ENCODE assay signal across 23 cellular contexts in genomic region chr7:108382932-108383331, GRCh38.
"Had no signal": no experiment of that assay in that cellular context is flagged by ENCODE, and none has a peak within 500 bp of the region (broad histone marks: within the 10 kb centered on the region; RNA-seq: fewer than 3 reads in every experiment).

No MANE protein-coding gene starts in this region.

- DNase-seq: activated CD4-positive, alpha-beta memory T cell treated with anti-CD3 and anti-CD28 coated beads, Interleukin-2, amount 10 ng/mL, durations not matched to agents 7 days and 5 days; activated CD4-positive, alpha-beta T cell treated with anti-CD3 and anti-CD28 coated beads for 48 hours; activated CD8-positive, alpha-beta memory T cell treated with anti-CD3 and anti-CD28 coated beads, Interleukin-2, amount 50 U/mL, for 48 hours; activated gamma-delta T cell treated with Interleukin-2 at 50 U/mL for 16 hours; activated naive CD4-positive, alpha-beta T cell treated with anti-CD3 and anti-CD28 coated beads, Interleukin-2, amount 50 U/mL, for 16 hours; activated naive CD8-positive, alpha-beta T cell treated with anti-CD3 and anti-CD28 coated beads, Interleukin-2, amount 50 U/mL, for 24 hours; activated T-cell treated with anti-CD3 and anti-CD28 coated beads, Interleukin-2, amount 50 U/mL, for 24 hours; brain microvascular endothelial cell; cortex of kidney; endodermal cell; esophagus squamous epithelium; kidney glomerular epithelial cell; left lung; lower lobe of right lung; mesenchymal stem cell; natural killer cell; right cardiac atrium; spleen; stimulated activated naive CD4-positive, alpha-beta T cell; testis; transverse colon; WERI-Rb-1 had no signal

- H3K4me1 Mint-ChIP-seq: activated CD4-positive, alpha-beta memory T cell treated with anti-CD3 and anti-CD28 coated beads, Interleukin-2, amount 10 ng/mL, durations not matched to agents 7 days and 5 days; natural killer cell had no signal

- H3K36me3 Mint-ChIP-seq: natural killer cell had no signal

- H3K27me3 ChIP-seq: brain microvascular endothelial cell, esophagus squamous epithelium, spleen, testis, transverse colon had no signal

- H3K27ac ChIP-seq: brain microvascular endothelial cell, esophagus squamous epithelium, left lung, lower lobe of right lung, spleen, testis, transverse colon, WERI-Rb-1 had no signal

- H3K9me3 ChIP-seq: esophagus squamous epithelium, left lung, lower lobe of right lung, spleen, testis, transverse colon had no signal

- H3K4me3 ChIP-seq: esophagus squamous epithelium, left lung, lower lobe of right lung, spleen, testis, transverse colon had no signal

- H3K36me3 ChIP-seq: brain microvascular endothelial cell, esophagus squamous epithelium, left lung, lower lobe of right lung, spleen, transverse colon, WERI-Rb-1 had no signal

- H3K27ac Mint-ChIP-seq: activated CD4-positive, alpha-beta memory T cell treated with anti-CD3 and anti-CD28 coated beads, Interleukin-2, amount 10 ng/mL, durations not matched to agents 7 days and 5 days; activated naive CD8-positive, alpha-beta T cell treated with anti-CD3 and anti-CD28 coated beads, Interleukin-2, amount 50 U/mL, for 24 hours; activated T-cell treated with anti-CD3 and anti-CD28 coated beads, Interleukin-2, amount 50 U/mL, for 24 hours; endodermal cell; natural killer cell had no signal

- H3K27me3 Mint-ChIP-seq: activated naive CD8-positive, alpha-beta T cell treated with anti-CD3 and anti-CD28 coated beads, Interleukin-2, amount 50 U/mL, for 24 hours; activated T-cell treated with anti-CD3 and anti-CD28 coated beads, Interleukin-2, amount 50 U/mL, for 24 hours had no signal

- H3K9me3 Mint-ChIP-seq: activated CD4-positive, alpha-beta memory T cell treated with anti-CD3 and anti-CD28 coated beads, Interleukin-2, amount 10 ng/mL, durations not matched to agents 7 days and 5 days; activated naive CD8-positive, alpha-beta T cell treated with anti-CD3 and anti-CD28 coated beads, Interleukin-2, amount 50 U/mL, for 24 hours; activated T-cell treated with anti-CD3 and anti-CD28 coated beads, Interleukin-2, amount 50 U/mL, for 24 hours; endodermal cell had no signal

- H3K4me1 ChIP-seq: esophagus squamous epithelium, left lung, lower lobe of right lung, spleen, testis, transverse colon had no signal

- H3K4me3 Mint-ChIP-seq: activated CD4-positive, alpha-beta memory T cell treated with anti-CD3 and anti-CD28 coated beads, Interleukin-2, amount 10 ng/mL, durations not matched to agents 7 days and 5 days; activated naive CD8-positive, alpha-beta T cell treated with anti-CD3 and anti-CD28 coated beads, Interleukin-2, amount 50 U/mL, for 24 hours; activated T-cell treated with anti-CD3 and anti-CD28 coated beads, Interleukin-2, amount 50 U/mL, for 24 hours; endodermal cell; natural killer cell had no signal

- ATAC-seq: activated CD4-positive, CD25-positive, alpha-beta regulatory T cell treated with anti-CD3 and anti-CD28 coated beads, Interleukin-2, amount 50 U/mL, for 24 hours; activated naive CD8-positive, alpha-beta T cell treated with anti-CD3 and anti-CD28 coated beads, Interleukin-2, amount 50 U/mL, for 24 hours; left lung; lower lobe of right lung; natural killer cell; right cardiac atrium had no signal
